9 cellular contexts compared by ENCODE assay signal in genomic region chr3:20043398-20043797, GRCh38. TPM values are rescaled to one million over a fixed set of nuclear protein-coding genes. Genes with fewer than 3 reads are reported as not detected.
DNase-seq lines count a peak whose midpoint lies in the region; ATAC-seq, FAIRE-seq and TF ChIP-seq lines count a peak whose summit lies in the region.
"Had no signal": no experiment of that assay in that cellular context is flagged by ENCODE, and none has a peak within 500 bp of the region (broad histone marks: within the 10 kb centered on the region; RNA-seq: fewer than 3 reads in every experiment).

No MANE protein-coding gene starts in this region.

- H4K20me1 ChIP-seq in DND-41 (ENCODE audit: insufficient read depth, low read length): peaks cover 8% of the 10 kb centered on the region; the same call in 1 of the 2 replicates

- DNase-seq in DND-41 (peak; percentile 72), Panc1 (ENCODE audit: low read depth, low spot score) (no peak), adipocyte (ENCODE audit: low read depth) (peak; percentile 51), kidney (peak; percentile 91), SK-N-DZ (ENCODE audit: low spot score) (no peak), NOMO-1 treated with dmso at 0.1 percent for 144 hours (lab: John Stamatoyannopoulos, UW; ENCODE audit: unreplicated experiment) (no peak)
- peak; percentile 26 for DNase-seq in stimulated activated CD8-positive, alpha-beta memory T cell treated with anti-CD3 and anti-CD28 coated beads, Interleukin-12 subunit alpha, Interleukin-12 subunit beta, amount 100 ng/mL, for 1 hour (ENCODE audit: low read depth)

- FAIRE-seq in kidney (lab: Jason Lieb, UNC): no peak

- CTCF ChIA-PET in Panc1 (lab: Charles Lee): no interaction called here

- intact Hi-C loops in Panc1 (cut with micrococcal nuclease; ENCODE audit: unreplicated experiment) (no loop called here), kidney (cut with DNase I) (no loop called here)

- H3K79me2 ChIP-seq in DND-41 (ENCODE audit: insufficient read depth, low read length): peaks cover 7% of the 10 kb centered on the region

- no peak overlapping the region for H3K27ac ChIP-seq in DND-41 (ENCODE audit: low read length)
- 0 out of 2 replicates have a peak overlapping the region, but pooled peaks have one; percentile 4 for H3K27ac ChIP-seq in Panc1 (ENCODE audit: low read length)
- H3K27ac ChIP-seq in kidney (ENCODE audit: low read depth in 2 of 2, low read length in 2 of 2): peak overlapping the region; percentile 69 to 78

- in situ Hi-C loops in Panc1 (cut with HindIII; ENCODE audit: low pct_unique_long_range_greater_than_20kb, low sequenced_read_pairs): no loop called here

- peaks cover 48% of the 10 kb centered on the region for H3K4me1 ChIP-seq in DND-41 (ENCODE audit: insufficient read depth, low read length)
- H3K4me1 ChIP-seq in Panc1 (ENCODE audit: control insufficient read depth, insufficient read depth, low read length): peaks cover 11% of the 10 kb centered on the region
- H3K4me1 ChIP-seq in adipocyte (ENCODE audit: control insufficient read depth, insufficient read depth, low read length): peaks cover 26% of the 10 kb centered on the region
- H3K4me1 ChIP-seq in kidney (ENCODE audit: control insufficient read depth in 1 of 2, insufficient read depth in 1 of 2, low read depth in 1 of 2, low read length in 2 of 2): peaks cover 14% of the 10 kb centered on the region in 2 donors

- H3K36me3 ChIP-seq in DND-41 (ENCODE audit: insufficient read depth, low read length) (no peaks in the 10 kb centered on the region), Panc1 (ENCODE audit: control insufficient read depth, insufficient read depth, low read length) (no peaks in the 10 kb centered on the region), adipocyte (ENCODE audit: control insufficient read depth, insufficient read depth, low read length, severe bottlenecking) (no peaks in the 10 kb centered on the region), kidney (ENCODE audit: control insufficient read depth in 1 of 2, insufficient read depth in 2 of 2, low read length in 2 of 2) (no peaks in the 10 kb centered on the region)

- no peak overlapping the region for H2AFZ ChIP-seq in DND-41 (ENCODE audit: low read depth, low read length)

- POLR2A ChIA-PET in Panc1 (lab: Charles Lee): no interaction called here

- H3K9me3 ChIP-seq in DND-41 (ENCODE audit: insufficient read depth, low read length, severe bottlenecking) (no peaks in the 10 kb centered on the region), Panc1 (ENCODE audit: control insufficient read depth, insufficient read depth, low read depth, low read length) (no peaks in the 10 kb centered on the region), adipocyte (ENCODE audit: control insufficient read depth, low read length) (no peaks in the 10 kb centered on the region), kidney (ENCODE audit: control insufficient read depth in 1 of 2, low read length in 2 of 2) (no peaks in the 10 kb centered on the region)

- H3K9ac ChIP-seq in DND-41 (ENCODE audit: low read depth, low read length): peak overlapping the region; percentile 22; the same call in 1 of the 2 replicates
- H3K9ac ChIP-seq in adipocyte (ENCODE audit: low read length): peak overlapping the region; percentile 81
- peak overlapping the region; percentile 30 to 46 for H3K9ac ChIP-seq in kidney (ENCODE audit: low read length in 2 of 2)

- ATAC-seq in DND-41 (ENCODE audit: insufficient read depth, low read depth) (peak; percentile 31), GM21825 (IDR thresholded peaks at IDR 0.05; ENCODE audit: unreplicated experiment) (peak; percentile 29), Panc1 (no peak)
- ATAC-seq: HCT116 had no signal

- no peak for TF ChIP-seq CTCF in DND-41 (IDR thresholded peaks at IDR 0.05; ENCODE audit: borderline replicate concordance, extremely low read depth, low read length, poor library complexity, severe bottlenecking)
- no peak for TF ChIP-seq CTCF in Panc1 (IDR thresholded peaks at IDR 0.05)
- no peak for TF ChIP-seq CTCF in kidney (IDR thresholded peaks at IDR 0.05; ENCODE audit: borderline replicate concordance, extremely low read depth, insufficient read depth)

- H3K27me3 ChIP-seq in DND-41 (ENCODE audit: insufficient read depth, low read length, poor library complexity): peaks cover 11% of the 10 kb centered on the region
- no peaks in the 10 kb centered on the region for H3K27me3 ChIP-seq in Panc1 (ENCODE audit: control insufficient read depth, insufficient read depth, low read length)
- H3K27me3 ChIP-seq in adipocyte (replicated peaks; ENCODE audit: control insufficient read depth, insufficient read depth, low read length): no peaks in the 10 kb centered on the region

- H3K4me2 ChIP-seq in DND-41 (ENCODE audit: insufficient read depth, low read length): peak overlapping the region; percentile 95

- no TSS peak for BruUV-seq in Panc1 (replicated peaks; lab: Mats Ljungman, UMichigan)

- peak overlapping the region in 1 of 2 experiments; percentile 35; a peak in 2 of 4 replicates for H3K4me3 ChIP-seq in DND-41 (ENCODE audit: low read depth in 1 of 2, low read length in 2 of 2)
- H3K4me3 ChIP-seq in Panc1 (ENCODE audit: low read depth in 2 of 2, low read length in 2 of 2): no peak overlapping the region
- peak overlapping the region; percentile 71 for H3K4me3 ChIP-seq in adipocyte (ENCODE audit: low read length)
- peak overlapping the region in 1 of 2 donors; percentile 35 for H3K4me3 ChIP-seq in kidney (ENCODE audit: low read length in 2 of 2)

RNA-seq across cellular contexts. Expression of gene KAT2B, which starts 3.2 kb away (rescaled TPM):
- 16.4 TPM for total RNA-seq in Panc1 (2021; ENCODE audit: unreplicated experiment)
- polyA plus RNA-seq in Panc1 (2012; ENCODE audit: insufficient read length): 6.6 TPM
- total RNA-seq in kidney: 30.1 TPM
- polyA plus RNA-seq in kidney (ENCODE audit: insufficient read depth, low read depth, low replicate concordance): 9.5 TPM
- 4.2 and 5.1 TPM in 2 replicates for polyA plus RNA-seq in SK-N-DZ (2014; cell fraction: cytosol; rRNA removed)
- polyA plus RNA-seq in SK-N-DZ (2014; cell fraction: nucleus; rRNA removed): 12.2 and 18.5 TPM in 2 replicates

RNA-seq across cellular contexts. Expression of gene PP2D1, which starts 31.3 kb away (rescaled TPM):
- total RNA-seq in Panc1 (2021; ENCODE audit: unreplicated experiment) (not detected), kidney (not detected)
- not detected for polyA plus RNA-seq in Panc1 (2012; ENCODE audit: insufficient read length)
- not detected for polyA plus RNA-seq in kidney (ENCODE audit: insufficient read depth, low read depth, low replicate concordance)
- not detected in 2 replicates for polyA plus RNA-seq in SK-N-DZ (2014; cell fraction: cytosol; rRNA removed)
- polyA plus RNA-seq in SK-N-DZ (2014; cell fraction: nucleus; rRNA removed): not detected in 2 replicates

Comparison
In these comparisons a context has a peak if more than half of its experiments do, and no peak if none do; other contexts are left out.
1. DNase-seq: peak in DND-41 (single experiment), adipocyte (single experiment), kidney (single experiment) and stimulated activated CD8-positive, alpha-beta memory T cell treated with anti-CD3 and anti-CD28 coated beads, Interleukin-12 subunit alpha, Interleukin-12 subunit beta, amount 100 ng/mL, for 1 hour (single experiment); none in Panc1 (single experiment), SK-N-DZ (single experiment) and NOMO-1 treated with dmso at 0.1 percent for 144 hours (single experiment).
2. H3K9ac ChIP-seq: peak in every context shown above with its lines; median percentile 81 in adipocyte; 38 in kidney; 22 in DND-41.